Comparison of ENCODE assay signal across 8 cellular contexts in genomic region chrX:48890934-48891401, GRCh38. TPM values are rescaled to one million over a fixed set of nuclear protein-coding genes. Genes with fewer than 3 reads are reported as not detected.
DNase-seq lines count a peak whose midpoint lies in the region; ATAC-seq, FAIRE-seq and TF ChIP-seq lines count a peak whose summit lies in the region.

No MANE protein-coding gene starts in this region.

- no peak overlapping the region for H3K27ac ChIP-seq in AG04450 (ENCODE audit: low read depth, low read length)

- no peaks in the 10 kb centered on the region for H3K27me3 ChIP-seq in AG04450 (ENCODE audit: control insufficient read depth, insufficient read depth, low read length)

- H3K27ac Mint-ChIP-seq in activated CD4-positive, alpha-beta memory T cell treated with anti-CD3 and anti-CD28 coated beads, Interleukin-2, amount 10 ng/mL, durations not matched to agents 7 days and 5 days, result peak overlapping the region; percentile 70

- peak overlapping the region; percentile 84 for H3K4me3 Mint-ChIP-seq in activated CD4-positive, alpha-beta memory T cell treated with anti-CD3 and anti-CD28 coated beads, Interleukin-2, amount 10 ng/mL, durations not matched to agents 7 days and 5 days

- CTCF ChIA-PET in AG04450 (lab: Charles Lee), result interaction anchor here (0.6 to 1.5 kb wide), 8 partner anchors 9 to 1112 kb away, joined by 3 to 5 read pairs (median 4); partner anchors contain the start of gene SLC35A2
- CTCF ChIA-PET in activated CD4-positive, alpha-beta memory T cell treated with anti-CD3 and anti-CD28 coated beads, Interleukin-2, amount 10 ng/mL, durations not matched to agents 7 days and 5 days (lab: Charles Lee), result interaction anchor here (1.0 to 1.9 kb wide), 10 partner anchors 21 to 300 kb away, joined by 3 to 10 read pairs (median 5); partner anchors contain the start of gene SLC35A2

- FAIRE-seq in RCC 7860 (lab: Jason Lieb, UNC), result no peak

- no peaks in the 10 kb centered on the region for H3K9me3 Mint-ChIP-seq in activated CD4-positive, alpha-beta memory T cell treated with anti-CD3 and anti-CD28 coated beads, Interleukin-2, amount 10 ng/mL, durations not matched to agents 7 days and 5 days

- intact Hi-C loops in left cardiac atrium (cut with DNase I), result loop anchor here in 1 of 2 donors (5.0 kb wide), 1 partner anchor 89 kb away; the partner anchor contains the start of gene HDAC6
- intact Hi-C loops in sciatic nerve (cut with DNase I), result no loop called here

- no peaks in the 10 kb centered on the region for H3K27me3 Mint-ChIP-seq in activated CD4-positive, alpha-beta memory T cell treated with anti-CD3 and anti-CD28 coated beads, Interleukin-2, amount 10 ng/mL, durations not matched to agents 7 days and 5 days

- H3K9me3 ChIP-seq in AG04450 (ENCODE audit: control insufficient read depth, insufficient read depth, low read length), result no peaks in the 10 kb centered on the region

- peaks cover 12% of the 10 kb centered on the region for H3K36me3 Mint-ChIP-seq in activated CD4-positive, alpha-beta memory T cell treated with anti-CD3 and anti-CD28 coated beads, Interleukin-2, amount 10 ng/mL, durations not matched to agents 7 days and 5 days (ENCODE audit: low read depth)

- POLR2A ChIA-PET in AG04450 (lab: Yijun Ruan, JAX), result interaction anchor here (1.0 kb wide), 3 partner anchors 70 to 154 kb away, joined by 3 to 4 read pairs (median 3); no protein-coding TSS in a partner anchor
- POLR2A ChIA-PET in activated CD4-positive, alpha-beta memory T cell treated with anti-CD3 and anti-CD28 coated beads, Interleukin-2, amount 10 ng/mL, durations not matched to agents 7 days and 5 days (lab: Charles Lee), result interaction anchor here (0.9 to 2.2 kb wide), 5 partner anchors 21 to 317 kb away, joined by 4 to 8 read pairs (median 5); partner anchors contain the start of genes GRIPAP1, RBM3, SLC35A2 and WAS

- DNase-seq in AG04450 (ENCODE audit: low read depth, low spot score) (no peak), left cardiac atrium (no peak), sciatic nerve (ENCODE audit: low spot score) (no peak), LoVo (ENCODE audit: low spot score) (no peak), RCC 7860 (ENCODE audit: low spot score) (no peak)
- DNase-seq in activated CD4-positive, alpha-beta memory T cell treated with anti-CD3 and anti-CD28 coated beads, Interleukin-2, amount 10 ng/mL, durations not matched to agents 7 days and 5 days, result no peak

- H3K4me3 ChIP-seq in AG04450 (ENCODE audit: low read depth, low read length), result peak overlapping the region; percentile 55

- peaks cover 26% of the 10 kb centered on the region for H3K4me1 Mint-ChIP-seq in activated CD4-positive, alpha-beta memory T cell treated with anti-CD3 and anti-CD28 coated beads, Interleukin-2, amount 10 ng/mL, durations not matched to agents 7 days and 5 days

- TF ChIP-seq CTCF in AG04450 (IDR thresholded peaks at IDR 0.05; ENCODE audit: low read depth, low read length), result no peak

- peak; percentile 21 for ATAC-seq in GM18870 (IDR thresholded peaks at IDR 0.05; ENCODE audit: unreplicated experiment)
- peak; percentile 33 for ATAC-seq in HG03095 (IDR thresholded peaks at IDR 0.05; ENCODE audit: unreplicated experiment)
- peak; percentile 60 to 69 for ATAC-seq in left cardiac atrium
- peak; percentile 34 for ATAC-seq in sciatic nerve

RNA-seq across cellular contexts. Expression of gene TIMM17B, which starts 6.6 kb away (rescaled TPM):
- polyA plus RNA-seq in AG04450 (2011; rRNA removed), result 31.2 and 42.1 TPM in 2 replicates
- polyA minus RNA-seq in AG04450 (2011; rRNA and poly(A)+ RNA removed), result 16.7 and 24.2 TPM in 2 replicates
- 10 to 100 TPM; 55.2 to 60.6 TPM for total RNA-seq in activated CD4-positive, alpha-beta memory T cell treated with anti-CD3 and anti-CD28 coated beads, Interleukin-2, amount 10 ng/mL, durations not matched to agents 7 days and 5 days
- total RNA-seq in left cardiac atrium (10 to 100 TPM; 52.4 to 60.3 TPM), sciatic nerve (28.0 TPM)

RNA-seq across cellular contexts. Expression of gene PQBP1, which starts 6.8 kb away (rescaled TPM):
- polyA plus RNA-seq in AG04450 (2011; rRNA removed), result 49.5 and 69.3 TPM in 2 replicates
- polyA minus RNA-seq in AG04450 (2011; rRNA and poly(A)+ RNA removed), result 47.7 and 65.9 TPM in 2 replicates
- 10 to 100 TPM; 78.5 to 79.6 TPM for total RNA-seq in activated CD4-positive, alpha-beta memory T cell treated with anti-CD3 and anti-CD28 coated beads, Interleukin-2, amount 10 ng/mL, durations not matched to agents 7 days and 5 days
- total RNA-seq in left cardiac atrium (10 to 100 TPM; 49.5 to 63.7 TPM), sciatic nerve (51.2 TPM)

RNA-seq across cellular contexts. Expression of gene SLC35A2, which starts 20.5 kb away (rescaled TPM):
- 39.2 and 47.5 TPM in 2 replicates for polyA plus RNA-seq in AG04450 (2011; rRNA removed)
- polyA minus RNA-seq in AG04450 (2011; rRNA and poly(A)+ RNA removed), result 39.5 and 51.0 TPM in 2 replicates
- 10 to 100 TPM; 17.9 to 18.3 TPM for total RNA-seq in activated CD4-positive, alpha-beta memory T cell treated with anti-CD3 and anti-CD28 coated beads, Interleukin-2, amount 10 ng/mL, durations not matched to agents 7 days and 5 days
- total RNA-seq in left cardiac atrium, result 10 to 100 TPM; 13.8 to 17.4 TPM
- 19.2 TPM for total RNA-seq in sciatic nerve

RNA-seq across cellular contexts. Expression of gene PIM2, which starts 27.9 kb away (rescaled TPM):
- polyA plus RNA-seq in AG04450 (2011; rRNA removed), result 3.8 TPM in 2 replicates
- 4.5 and 7.9 TPM in 2 replicates for polyA minus RNA-seq in AG04450 (2011; rRNA and poly(A)+ RNA removed)
- total RNA-seq in activated CD4-positive, alpha-beta memory T cell treated with anti-CD3 and anti-CD28 coated beads, Interleukin-2, amount 10 ng/mL, durations not matched to agents 7 days and 5 days, result 100 to 1,000 TPM; 354 to 359 TPM
- total RNA-seq in left cardiac atrium, result 1 to 10 TPM; 4.0 to 5.5 TPM
- total RNA-seq in sciatic nerve, result 10.8 TPM

RNA-seq across cellular contexts. Expression of gene PCSK1N, which starts 55.6 kb away (rescaled TPM):
- polyA plus RNA-seq in AG04450 (2011; rRNA removed), result not detected in 2 replicates
- polyA minus RNA-seq in AG04450 (2011; rRNA and poly(A)+ RNA removed), result not detected in 2 replicates
- total RNA-seq in activated CD4-positive, alpha-beta memory T cell treated with anti-CD3 and anti-CD28 coated beads, Interleukin-2, amount 10 ng/mL, durations not matched to agents 7 days and 5 days, result 1 to 10 TPM; 1.4 to 1.6 TPM
- total RNA-seq in left cardiac atrium (1 to 10 TPM; 3.9 to 9.8 TPM), sciatic nerve (0.67 TPM)
